8 cellular contexts compared by ENCODE assay signal in the genomic region with DNA sequence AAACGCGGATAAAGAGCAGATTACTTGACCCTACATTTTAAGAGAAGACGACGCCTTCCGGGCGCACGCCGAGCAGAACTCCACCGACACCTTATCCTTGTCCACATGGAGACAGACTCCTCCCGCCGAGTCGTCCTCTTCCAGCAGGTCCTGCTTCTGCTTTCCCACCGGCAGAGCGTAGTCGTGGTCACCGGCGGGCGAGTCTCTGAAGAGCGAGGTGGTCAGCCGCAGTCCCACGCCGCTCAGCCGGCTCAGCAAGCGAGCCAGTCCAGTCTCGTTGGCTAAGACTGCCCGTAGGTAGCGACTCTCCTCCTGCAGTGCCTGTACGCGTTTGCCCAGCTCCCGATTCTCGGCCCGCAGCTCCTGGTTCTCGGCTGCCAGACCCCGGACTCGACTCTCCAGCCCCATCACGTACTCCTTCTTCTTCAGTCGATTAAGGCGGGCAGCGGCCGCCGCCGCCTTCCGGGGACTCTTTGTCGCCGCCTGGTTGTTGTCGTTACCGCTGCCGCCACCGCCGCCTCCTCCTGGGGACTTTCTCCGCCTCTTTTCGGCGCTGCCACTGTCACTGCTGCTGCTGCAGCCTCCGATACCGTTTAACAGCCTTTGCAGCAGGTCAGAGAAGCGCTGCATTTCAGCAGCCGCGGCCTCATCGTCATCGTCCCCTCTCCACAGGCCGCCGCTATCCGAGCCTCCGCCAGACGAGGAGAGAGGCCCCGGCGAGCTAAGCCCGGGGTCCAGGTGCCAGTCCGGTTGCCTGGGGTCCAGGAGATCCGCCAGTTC. TPM values are rescaled to one million over a fixed set of nuclear protein-coding genes. Genes with fewer than 3 reads are reported as not detected.
DNase-seq lines count a peak whose midpoint lies in the region; ATAC-seq and TF ChIP-seq lines count a peak whose summit lies in the region.

No MANE protein-coding gene starts in this region.

- H3K9me2 ChIP-seq in Loucy (replicated peaks; ENCODE audit: low read depth, low read length) = no peaks in the 10 kb centered on the region

- WGBS in psoas muscle, 3 donors = 0% methylated on average over 68 to 70 of the region's 70 CpGs

- TF ChIP-seq CTCF in GM12864 (IDR thresholded peaks at IDR 0.05; ENCODE audit: low read depth, low read length, missing control alignments) (peak; percentile 68), Loucy (conservative IDR thresholded peaks at IDR 0.05; ENCODE audit: low read length) (peak; percentile 55), psoas muscle (IDR thresholded peaks at IDR 0.05) (peak; percentile 60), vagina (IDR thresholded peaks at IDR 0.05) (peak in 2 of 3 experiments; percentile 32 to 69)

- no peaks in the 10 kb centered on the region for H3K9me3 ChIP-seq in HAP-1
- no peaks in the 10 kb centered on the region for H3K9me3 ChIP-seq in Loucy (ENCODE audit: insufficient read depth, low read depth, low read length)
- no peaks in the 10 kb centered on the region for H3K9me3 ChIP-seq in adipocyte (ENCODE audit: control insufficient read depth, low read length)
- H3K9me3 ChIP-seq in psoas muscle = no peaks in the 10 kb centered on the region
- no peaks in the 10 kb centered on the region for H3K9me3 ChIP-seq in vagina

- H3K27ac ChIP-seq in psoas muscle = peak overlapping the region; percentile 98
- H3K27ac ChIP-seq in vagina = peak overlapping the region; percentile 97

- no peaks in the 10 kb centered on the region for H3F3A ChIP-seq in Loucy (ENCODE audit: low read depth)

- H3K4me3 ChIP-seq in GM12864 (ENCODE audit: low read depth, low read length) (peak overlapping the region; percentile 69), HAP-1 (peak overlapping the region; percentile 84), Loucy (ENCODE audit: low read length, poor library complexity, severe bottlenecking) (peak overlapping the region; percentile 90), adipocyte (ENCODE audit: low read length) (peak overlapping the region; percentile 98), psoas muscle (peak overlapping the region; percentile 94), vagina (peak overlapping the region; percentile 89 to 92)

- H4K20me1 ChIP-seq in Loucy (ENCODE audit: insufficient read depth, low read length, poor library complexity, severe bottlenecking) = peaks cover 58% of the 10 kb centered on the region

- H3K27me3 ChIP-seq in HAP-1 (ENCODE audit: low read depth) (no peaks in the 10 kb centered on the region), Loucy (ENCODE audit: insufficient read depth, low read length, poor library complexity, severe bottlenecking) (peaks cover 7% of the 10 kb centered on the region), adipocyte (replicated peaks; ENCODE audit: control insufficient read depth, insufficient read depth, low read length) (no peaks in the 10 kb centered on the region), psoas muscle (ENCODE audit: insufficient read depth in 3 of 3, low read length in 2 of 3) (no peaks in the 10 kb centered on the region), vagina (no peaks in the 10 kb centered on the region)

- in situ Hi-C loops in HAP-1 (cut with MboI; ENCODE audit: low sequenced_read_pairs) = no loop called here

- peak overlapping the region; percentile 97 for H3K9ac ChIP-seq in Loucy (ENCODE audit: low read depth, low read length, poor library complexity, severe bottlenecking)
- peak overlapping the region; percentile 99 for H3K9ac ChIP-seq in adipocyte (ENCODE audit: low read length)

- intact Hi-C loops in left ventricle myocardium superior (cut with micrococcal nuclease) (loop anchor here (5.0 kb wide), 1 partner anchor 37 kb away; a partner anchor contains a TSS), psoas muscle (cut with DNase I) (loop anchor here (1.0 to 5.0 kb wide), 2 partner anchors 36 to 37 kb away; a partner anchor contains a TSS), vagina (cut with DNase I) (loop anchor here (2.0 kb wide), 1 partner anchor 35 kb away; a partner anchor contains a TSS)

- H3K79me2 ChIP-seq in Loucy (ENCODE audit: insufficient read depth, low read length) = peaks cover 60% of the 10 kb centered on the region

- peak overlapping the region; percentile 92; the same call in 1 of the 2 replicates for H2AFZ ChIP-seq in Loucy (ENCODE audit: low read length)

- DNase-seq in GM12864 (ENCODE audit: low read depth) (peak; percentile 31), HAP-1 (ENCODE audit: low spot score in 2 of 2) (peak; percentile 63 to 81), SW480 (ENCODE audit: low spot score) (peak; percentile 85), adipocyte (ENCODE audit: low read depth) (peak; percentile 84), left ventricle myocardium superior (peak; percentile 88), psoas muscle (peak; percentile 79 to 90), vagina (ENCODE audit: extremely low spot score in 2 of 2) (no peak)

- H3K36me3 ChIP-seq in HAP-1 (replicated peaks) = peaks cover 30% of the 10 kb centered on the region
- peaks cover 24% of the 10 kb centered on the region for H3K36me3 ChIP-seq in Loucy (ENCODE audit: insufficient read depth, low read length)
- H3K36me3 ChIP-seq in adipocyte (ENCODE audit: control insufficient read depth, insufficient read depth, low read length, severe bottlenecking) = peaks cover 19% of the 10 kb centered on the region
- peaks cover 0 to 29% of the 10 kb centered on the region in 2 donors for H3K36me3 ChIP-seq in psoas muscle (ENCODE audit: insufficient read depth in 1 of 2, low read depth in 1 of 2)
- H3K36me3 ChIP-seq in vagina = peaks cover 0 to 15% of the 10 kb centered on the region in 2 donors

- H3K4me2 ChIP-seq in Loucy (ENCODE audit: low read depth, low read length, poor library complexity, severe bottlenecking) = peak overlapping the region; percentile 95

- peak; percentile 84 for ATAC-seq in left ventricle myocardium superior
- peak; percentile 68 to 84 (median 78) for ATAC-seq in psoas muscle

- peaks cover 19% of the 10 kb centered on the region for H3K4me1 ChIP-seq in HAP-1
- H3K4me1 ChIP-seq in Loucy (ENCODE audit: insufficient read depth, low read length, poor library complexity, severe bottlenecking) = peaks cover 35% of the 10 kb centered on the region
- peaks cover 43% of the 10 kb centered on the region for H3K4me1 ChIP-seq in adipocyte (ENCODE audit: control insufficient read depth, insufficient read depth, low read length)
- H3K4me1 ChIP-seq in psoas muscle = peaks cover 36% of the 10 kb centered on the region
- peaks cover 49% of the 10 kb centered on the region for H3K4me1 ChIP-seq in vagina

- TF ChIP-seq POLR2A in vagina (IDR thresholded peaks at IDR 0.05) = no peak

RNA-seq across cellular contexts. Expression of a gene that starts 1.0 kb away (rescaled TPM):
- total RNA-seq in left ventricle myocardium superior = 12.9 TPM
- total RNA-seq in psoas muscle = 10 to 100 TPM; 14.0 to 32.3 (median 19.4) TPM
- polyA plus RNA-seq in psoas muscle = 10 to 100 TPM; 14.1 to 25.6 (median 17.9) TPM
- total RNA-seq in vagina = 60.9 TPM

RNA-seq across cellular contexts. Expression of a gene that starts 16.2 kb away (rescaled TPM):
- total RNA-seq in left ventricle myocardium superior (77.4 TPM), psoas muscle (10 to 100 TPM; 32.4 to 51.5 (median 39.1) TPM), vagina (15.0 TPM)
- 100 to 1,000 TPM in 1 of 3 donors, 10 to 100 TPM in 2; 70.6 to 107 (median 72.0) TPM for polyA plus RNA-seq in psoas muscle

RNA-seq across cellular contexts. Expression of a gene that starts 22.0 kb away (rescaled TPM):
- total RNA-seq in left ventricle myocardium superior (0.30 TPM), psoas muscle (under 1 TPM in 3 of 4 donors, not detected in 1; 0.15 to 0.71 (median 0.42) TPM), vagina (not detected)
- 1 to 10 TPM in 1 of 3 donors, under 1 TPM in 2; 0.13 to 2.0 (median 0.20) TPM for polyA plus RNA-seq in psoas muscle

RNA-seq across cellular contexts. Expression of a gene that starts 35.6 kb away (rescaled TPM):
- total RNA-seq in left ventricle myocardium superior (68.0 TPM), psoas muscle (10 to 100 TPM; 20.0 to 33.3 (median 25.2) TPM), vagina (34.1 TPM)
- polyA plus RNA-seq in psoas muscle = 10 to 100 TPM; 28.6 to 40.6 (median 40.0) TPM

RNA-seq across cellular contexts. Expression of a gene that starts 36.8 kb away (rescaled TPM):
- 5.7 TPM for total RNA-seq in left ventricle myocardium superior
- 1 to 10 TPM; 3.4 to 5.3 (median 3.8) TPM for total RNA-seq in psoas muscle
- polyA plus RNA-seq in psoas muscle = 1 to 10 TPM in 1 of 3 donors, under 1 TPM in 2; 0.23 to 1.3 (median 0.35) TPM
- total RNA-seq in vagina = 10.1 TPM

Comparison
In these comparisons a context has a peak if more than half of its experiments do, and no peak if none do; other contexts are left out.
1. DNase-seq: peak in GM12864 (single experiment), HAP-1 (2 of 2), SW480 (single experiment), adipocyte (single experiment), left ventricle myocardium superior (single experiment) and psoas muscle (2 of 2); none in vagina (0 of 2).
2. Peak in every context shown above with its lines, with median percentiles within 50 percentile points of each other: H3K4me3 ChIP-seq and CTCF ChIP-seq.